In genomic region chr9:36609306-36609705, GRCh38 we compare ENCODE assay signal across 21 cellular contexts. TPM values are rescaled to one million over a fixed set of nuclear protein-coding genes. Genes with fewer than 3 reads are reported as not detected.
DNase-seq lines count a peak whose midpoint lies in the region; ATAC-seq, FAIRE-seq and TF ChIP-seq lines count a peak whose summit lies in the region.
"Had no signal": no experiment of that assay in that cellular context is flagged by ENCODE, and none has a peak within 500 bp of the region (broad histone marks: within the 10 kb centered on the region; RNA-seq: fewer than 3 reads in every experiment).

No MANE protein-coding gene starts in this region.

- ATAC-seq in activated CD8-positive, alpha-beta T cell treated with anti-CD3 and anti-CD28 coated beads for 36 hours: no peak
- no peak for ATAC-seq in activated CD8-positive, alpha-beta T cell treated with anti-CD3 and anti-CD28 coated beads, Interleukin-2, amount 10 ng/mL, durations not matched to agents 7 days and 5 days
- ATAC-seq in K562 (0 out of 3 replicates have a peak, but pooled peaks have one; percentile 38), memory B cell (ENCODE audit: low read depth) (no peak)
- ATAC-seq: A549, GM12878 had no signal

- no peaks in the 10 kb centered on the region for H3K27me3 Mint-ChIP-seq in activated CD8-positive, alpha-beta T cell treated with anti-CD3 and anti-CD28 coated beads for 36 hours
- no peaks in the 10 kb centered on the region for H3K27me3 Mint-ChIP-seq in activated CD8-positive, alpha-beta T cell treated with anti-CD3 and anti-CD28 coated beads, Interleukin-2, amount 10 ng/mL, durations not matched to agents 7 days and 5 days (ENCODE audit: low read depth)
- H3K27me3 Mint-ChIP-seq in memory B cell (no peaks in the 10 kb centered on the region), chondrocyte (ENCODE audit: low read depth) (no peaks in the 10 kb centered on the region), Caco-2 (ENCODE audit: insufficient read depth, unreplicated experiment) (no peaks in the 10 kb centered on the region)
- H3K27me3 Mint-ChIP-seq: CD4-positive, alpha-beta memory T cell had no signal

- peaks cover 3 to 5% of the 10 kb centered on the region in 2 experiments; a peak in 3 of 5 replicates for H3K4me1 ChIP-seq in K562 (replicated peaks in 1 of 2; ENCODE audit: control insufficient read depth in 2 of 2, insufficient read depth in 2 of 2, low read length in 2 of 2)
- no peaks in the 10 kb centered on the region for H3K4me1 ChIP-seq in Caco-2
- H3K4me1 ChIP-seq: A549 had no signal

- no peak overlapping the region for H3K27ac ChIP-seq in K562 (ENCODE audit: extremely low read depth, low read depth, low read length)
- H3K27ac ChIP-seq: 22Rv1, A549, C4-2B had no signal

- intact Hi-C loops in activated CD8-positive, alpha-beta T cell treated with anti-CD3 and anti-CD28 coated beads for 36 hours (cut with micrococcal nuclease): no loop called here
- intact Hi-C loops in K562 (cut with micrococcal nuclease) (no loop called here), posterior vena cava (cut with DNase I) (no loop called here), Caco-2 (cut with micrococcal nuclease; ENCODE audit: unreplicated experiment) (no loop called here)

- TF ChIP-seq EP300 in K562 (IDR thresholded peaks at IDR 0.05; ENCODE audit: low read length): no peak

- DNase-seq in activated CD8-positive, alpha-beta T cell treated with anti-CD3 and anti-CD28 coated beads for 36 hours: no peak
- no peak for DNase-seq in activated CD8-positive, alpha-beta T cell treated with anti-CD3 and anti-CD28 coated beads, Interleukin-2, amount 10 ng/mL, durations not matched to agents 7 days and 5 days
- DNase-seq in K562 (ENCODE audit: extremely low read depth in 1 of 4, low spot score in 3 of 4) (peak in 1 of 4 experiments; percentile 20), memory B cell (ENCODE audit: low spot score in 2 of 2) (no peak), chondrocyte (ENCODE audit: low spot score) (no peak), LoVo (ENCODE audit: low spot score) (no peak), posterior vena cava (ENCODE audit: low spot score) (no peak), Caco-2 (no peak)
- DNase-seq: AML-193; Calu3; CD4-positive, alpha-beta memory T cell; DND-41; EL; H9 had no signal

- POLR2A ChIA-PET in activated CD8-positive, alpha-beta T cell treated with anti-CD3 and anti-CD28 coated beads for 36 hours (lab: Charles Lee): no interaction called here
- POLR2A ChIA-PET in activated CD8-positive, alpha-beta T cell treated with anti-CD3 and anti-CD28 coated beads, Interleukin-2, amount 10 ng/mL, durations not matched to agents 7 days and 5 days (lab: Charles Lee): no interaction called here
- POLR2A ChIA-PET in K562 (lab: Yijun Ruan, JAX): no interaction called here
- POLR2A ChIA-PET in Caco-2 (lab: Charles Lee): no interaction called here

- no peaks in the 10 kb centered on the region for H3K79me2 ChIP-seq in K562 (ENCODE audit: control insufficient read depth, insufficient read depth, low read length)

- peak; percentile 51 for FAIRE-seq in K562 (lab: Jason Lieb, UNC)
- FAIRE-seq: A549, GM12878, GM19239, H1, HTR-8/SVneo had no signal

- no peak overlapping the region for H2AFZ ChIP-seq in K562 (ENCODE audit: low read depth, low read length)

- no peak overlapping the region for H3K9ac ChIP-seq in K562 (ENCODE audit: insufficient read depth in 1 of 2, low read depth in 2 of 2, low read length in 2 of 2)

- H3K27me3 ChIP-seq in K562 (ENCODE audit: control insufficient read depth in 2 of 2, insufficient read depth in 2 of 2, low read length in 2 of 2) (no peaks in the 10 kb centered on the region), Caco-2 (replicated peaks; ENCODE audit: control insufficient read depth, insufficient read depth, low read length) (no peaks in the 10 kb centered on the region)

- in situ Hi-C loops in K562 (cut with MboI): no loop called here

- no peak overlapping the region for H3K4me2 ChIP-seq in K562 (ENCODE audit: insufficient read depth, low read length)
- H3K4me2 ChIP-seq: A549 had no signal

- peak overlapping the region; percentile 58 for H3K27ac Mint-ChIP-seq in activated CD8-positive, alpha-beta T cell treated with anti-CD3 and anti-CD28 coated beads for 36 hours
- no peak overlapping the region for H3K27ac Mint-ChIP-seq in activated CD8-positive, alpha-beta T cell treated with anti-CD3 and anti-CD28 coated beads, Interleukin-2, amount 10 ng/mL, durations not matched to agents 7 days and 5 days
- H3K27ac Mint-ChIP-seq in memory B cell: peak overlapping the region; percentile 50
- H3K27ac Mint-ChIP-seq in chondrocyte (ENCODE audit: unreplicated experiment): no peak overlapping the region
- no peak overlapping the region for H3K27ac Mint-ChIP-seq in Caco-2 (ENCODE audit: unreplicated experiment)
- H3K27ac Mint-ChIP-seq: H9 had no signal

- no peaks in the 10 kb centered on the region for H3K9me1 ChIP-seq in K562 (ENCODE audit: control insufficient read depth, insufficient read depth, low read length)

- H3K36me3 ChIP-seq in K562 (ENCODE audit: control insufficient read depth, insufficient read depth, low read length) (peaks cover 61% of the 10 kb centered on the region), Caco-2 (ENCODE audit: control insufficient read depth, insufficient read depth, low read length) (no peaks in the 10 kb centered on the region; the same call in 1 of the 2 replicates)

- BruUV-seq in K562 (replicated peaks; lab: Mats Ljungman, UMichigan): no TSS peak
- no TSS peak for BruUV-seq in Caco-2 (replicated peaks; lab: Mats Ljungman, UMichigan)

- TF ChIP-seq POLR2A in K562 (conservative IDR thresholded peaks at IDR 0.05): no peak

- CTCF ChIA-PET in activated CD8-positive, alpha-beta T cell treated with anti-CD3 and anti-CD28 coated beads for 36 hours (lab: Charles Lee): interaction anchor here (1.1 kb wide), 1 partner anchor 83 kb away, joined by 3 read pairs; no protein-coding TSS in a partner anchor
- CTCF ChIA-PET in activated CD8-positive, alpha-beta T cell treated with anti-CD3 and anti-CD28 coated beads, Interleukin-2, amount 10 ng/mL, durations not matched to agents 7 days and 5 days (lab: Charles Lee): interaction anchor here (1.2 kb wide), 1 partner anchor 12 kb away, joined by 4 read pairs; no protein-coding TSS in a partner anchor
- CTCF ChIA-PET in K562 (lab: Yijun Ruan, JAX; ENCODE audit: low intra/inter-chr PET ratio): no interaction called here
- CTCF ChIA-PET in Caco-2 (lab: Charles Lee): no interaction called here

- H3K36me3 Mint-ChIP-seq in activated CD8-positive, alpha-beta T cell treated with anti-CD3 and anti-CD28 coated beads for 36 hours (ENCODE audit: low read depth): peaks cover 50% of the 10 kb centered on the region
- peaks cover 65% of the 10 kb centered on the region for H3K36me3 Mint-ChIP-seq in activated CD8-positive, alpha-beta T cell treated with anti-CD3 and anti-CD28 coated beads, Interleukin-2, amount 10 ng/mL, durations not matched to agents 7 days and 5 days (ENCODE audit: low read depth)
- no peaks in the 10 kb centered on the region for H3K36me3 Mint-ChIP-seq in memory B cell
- peaks cover 2% of the 10 kb centered on the region for H3K36me3 Mint-ChIP-seq in chondrocyte (ENCODE audit: low read depth)
- H3K36me3 Mint-ChIP-seq in Caco-2 (ENCODE audit: insufficient read depth, unreplicated experiment): peaks cover 74% of the 10 kb centered on the region
- H3K36me3 Mint-ChIP-seq: CD4-positive, alpha-beta memory T cell had no signal

- no peak overlapping the region for H3K4me3 ChIP-seq in K562
- no peak overlapping the region for H3K4me3 ChIP-seq in Caco-2 (ENCODE audit: low read depth, low read length)
- H3K4me3 ChIP-seq: A549, GM12878 had no signal

- no peak for TF ChIP-seq CTCF in activated CD8-positive, alpha-beta T cell treated with anti-CD3 and anti-CD28 coated beads for 36 hours (IDR thresholded peaks at IDR 0.05)
- TF ChIP-seq CTCF in K562 (IDR thresholded peaks at IDR 0.05 in 2 of 3, conservative IDR thresholded peaks at IDR 0.05 in 1 of 3; ENCODE audit: insufficient read depth in 2 of 3, low read depth in 1 of 3, low read length in 3 of 3) (no peak), chondrocyte (IDR thresholded peaks at IDR 0.05) (no peak), Caco-2 (IDR thresholded peaks at IDR 0.05; ENCODE audit: insufficient read depth in 1 of 2, low read depth in 1 of 2, low read length in 1 of 2, severe bottlenecking in 1 of 2, unreplicated experiment in 1 of 2) (no peak)

- H3K9me3 Mint-ChIP-seq in activated CD8-positive, alpha-beta T cell treated with anti-CD3 and anti-CD28 coated beads for 36 hours: no peaks in the 10 kb centered on the region
- no peaks in the 10 kb centered on the region for H3K9me3 Mint-ChIP-seq in activated CD8-positive, alpha-beta T cell treated with anti-CD3 and anti-CD28 coated beads, Interleukin-2, amount 10 ng/mL, durations not matched to agents 7 days and 5 days (ENCODE audit: insufficient read depth)
- H3K9me3 Mint-ChIP-seq in memory B cell (no peaks in the 10 kb centered on the region), chondrocyte (ENCODE audit: low read depth) (no peaks in the 10 kb centered on the region), Caco-2 (ENCODE audit: unreplicated experiment) (no peaks in the 10 kb centered on the region)
- H3K9me3 Mint-ChIP-seq: CD4-positive, alpha-beta memory T cell had no signal

- 10% methylated on average over 2 of the region's 2 CpGs for WGBS in K562 (ENCODE audit: insufficient coverage, low coverage, missing lambda C conversion rate)

- H3K9me3 ChIP-seq in K562 (replicated peaks; ENCODE audit: control insufficient read depth, insufficient read depth, low read depth, low read length): no peaks in the 10 kb centered on the region
- H3K9me3 ChIP-seq in Caco-2: no peaks in the 10 kb centered on the region
- H3K9me3 ChIP-seq: A549 had no signal

- H3K4me3 Mint-ChIP-seq in activated CD8-positive, alpha-beta T cell treated with anti-CD3 and anti-CD28 coated beads for 36 hours: no peak overlapping the region
- no peak overlapping the region for H3K4me3 Mint-ChIP-seq in activated CD8-positive, alpha-beta T cell treated with anti-CD3 and anti-CD28 coated beads, Interleukin-2, amount 10 ng/mL, durations not matched to agents 7 days and 5 days
- no peak overlapping the region for H3K4me3 Mint-ChIP-seq in memory B cell
- no peak overlapping the region for H3K4me3 Mint-ChIP-seq in chondrocyte (ENCODE audit: unreplicated experiment)
- no peak overlapping the region for H3K4me3 Mint-ChIP-seq in Caco-2 (ENCODE audit: unreplicated experiment)
- H3K4me3 Mint-ChIP-seq: CD4-positive, alpha-beta memory T cell had no signal

- no peak for TF ChIP-seq RAD21 in K562 (CRISPR knock-in tag; conservative IDR thresholded peaks at IDR 0.05 in 1 of 2, IDR thresholded peaks at IDR 0.05 in 1 of 2)

- no peaks in the 10 kb centered on the region for H3K4me1 Mint-ChIP-seq in activated CD8-positive, alpha-beta T cell treated with anti-CD3 and anti-CD28 coated beads for 36 hours (ENCODE audit: low read depth)
- peaks cover 2% of the 10 kb centered on the region for H3K4me1 Mint-ChIP-seq in activated CD8-positive, alpha-beta T cell treated with anti-CD3 and anti-CD28 coated beads, Interleukin-2, amount 10 ng/mL, durations not matched to agents 7 days and 5 days (ENCODE audit: low read depth)
- H3K4me1 Mint-ChIP-seq in memory B cell (peaks cover 2% of the 10 kb centered on the region), chondrocyte (ENCODE audit: low read depth) (no peaks in the 10 kb centered on the region), Caco-2 (ENCODE audit: low read depth, unreplicated experiment) (no peaks in the 10 kb centered on the region)
- H3K4me1 Mint-ChIP-seq: CD4-positive, alpha-beta memory T cell; H9 had no signal

- no peaks in the 10 kb centered on the region for H4K20me1 ChIP-seq in K562 (replicated peaks; ENCODE audit: control insufficient read depth, insufficient read depth, low read length)

RNA-seq across cellular contexts. Expression of gene MELK, which starts 36.6 kb away (rescaled TPM):
- total RNA-seq in activated CD8-positive, alpha-beta T cell treated with anti-CD3 and anti-CD28 coated beads for 36 hours: 10 to 100 TPM; 44.3 to 49.5 TPM
- 10 to 100 TPM; 73.4 to 74.9 TPM for total RNA-seq in activated CD8-positive, alpha-beta T cell treated with anti-CD3 and anti-CD28 coated beads, Interleukin-2, amount 10 ng/mL, durations not matched to agents 7 days and 5 days
- total RNA-seq in K562 (2011; cell fraction: chromatin; rRNA removed; ENCODE audit: low replicate concordance): 39.1 and 73.4 TPM in 2 replicates
- 15.3 and 20.0 TPM in 2 replicates for total RNA-seq in K562 (2011; cell fraction: nucleolus; rRNA removed)
- total RNA-seq in K562 (2011; cell fraction: nucleoplasm; rRNA removed): 32.4 and 34.7 TPM in 2 replicates
- total RNA-seq in K562 (2014; rRNA removed) (31.7 and 33.3 TPM in 2 replicates), K562 (2014; rRNA removed; fragmentation: Illumina TruSeq; extraction: Trizol) (43.8 and 51.0 TPM in 2 replicates), K562 (2015; rRNA removed; fragmentation: Illumina TruSeq; extraction: Trizol) (46.3 and 52.2 TPM in 2 replicates), K562 (2021) (35.4 and 36.8 TPM in 2 replicates), chondrocyte (9.5 to 12.6 TPM (median 10.4 TPM) in 3 replicates), posterior vena cava (under 1 TPM; 0.52 to 0.88 TPM), Caco-2 (2022) (57.8 and 59.6 TPM in 2 replicates)
- polyA plus RNA-seq in K562 (2011; rRNA removed) (38.5 and 47.3 TPM in 2 replicates), K562 (2014; fragmentation: Illumina TruSeq; extraction: Trizol) (45.8 and 49.2 TPM in 2 replicates), K562 (2014; fragmentation: Nextera tagmentation; extraction: Ambion mirVana) (10 to 100 TPM; 43.2 to 57.3 TPM), K562 (2014; rRNA removed) (38.1 and 41.5 TPM in 2 replicates)
- 9.7 and 16.4 TPM in 2 replicates for polyA plus RNA-seq in K562 (2011; cell fraction: cytosol; rRNA removed)
- polyA plus RNA-seq in K562 (2011; cell fraction: nucleus; rRNA removed): 13.4 and 17.4 TPM in 2 replicates
- 27.7 and 30.3 TPM in 2 replicates for polyA plus RNA-seq in K562 (2012)
- 40.0 and 40.8 TPM in 2 replicates for polyA minus RNA-seq in K562 (2011; rRNA and poly(A)+ RNA removed)
- 14.7 and 22.0 TPM in 2 replicates for polyA minus RNA-seq in K562 (2011; cell fraction: cytosol; rRNA and poly(A)+ RNA removed)
- polyA minus RNA-seq in K562 (2011; cell fraction: nucleus; rRNA and poly(A)+ RNA removed): 8.8 and 18.9 TPM in 2 replicates

Comparison
In these comparisons a context has a peak if more than half of its experiments do, and no peak if none do; other contexts are left out.
1. H3K27ac Mint-ChIP-seq: peak in activated CD8-positive, alpha-beta T cell treated with anti-CD3 and anti-CD28 coated beads for 36 hours (single experiment) and memory B cell (single experiment); none in activated CD8-positive, alpha-beta T cell treated with anti-CD3 and anti-CD28 coated beads, Interleukin-2, amount 10 ng/mL, durations not matched to agents 7 days and 5 days (single experiment), chondrocyte (single experiment) and Caco-2 (single experiment).
2. CTCF ChIA-PET loops: an anchor here in activated CD8-positive, alpha-beta T cell treated with anti-CD3 and anti-CD28 coated beads for 36 hours (1.1 kb wide) and activated CD8-positive, alpha-beta T cell treated with anti-CD3 and anti-CD28 coated beads, Interleukin-2, amount 10 ng/mL, durations not matched to agents 7 days and 5 days (1.2 kb wide); none called in K562 and Caco-2.